Comparison of ENCODE assay signal across 1 cellular context in genomic region chr2:146807568-146808168, GRCh38.
TF ChIP-seq lines count a peak whose summit lies in the region.

No MANE protein-coding gene starts in this region.

TF ChIP-seq in GM12878, 131 proteins besides CTCF, POLR2A, EP300 and RAD21 (continued from another document):
- no peak for TF ChIP-seq E2F4 (IDR thresholded peaks at IDR 0.05; ENCODE audit: low read depth, low read length)
- TF ChIP-seq SMARCA5 (IDR thresholded peaks at IDR 0.05): 0 out of 2 replicates have a peak, but pooled peaks have one; percentile 10
- TF ChIP-seq IKZF2 (IDR thresholded peaks at IDR 0.05): peak; percentile 32 to 35; a peak in 1 of 4 replicates
- TF ChIP-seq DPF2 (IDR thresholded peaks at IDR 0.05): peak; percentile 38; the same call in 1 of the 2 replicates
- no peak for TF ChIP-seq ZBTB11 (CRISPR knock-in tag; IDR thresholded peaks at IDR 0.05)
- no peak for TF ChIP-seq CEBPZ (IDR thresholded peaks at IDR 0.05; ENCODE audit: low read depth, low read length)
- no peak for TF ChIP-seq SREBF2 (IDR thresholded peaks at IDR 0.05; ENCODE audit: low read length)
- TF ChIP-seq IKZF1 (conservative IDR thresholded peaks at IDR 0.05): peak; percentile 88
- no peak for TF ChIP-seq PBX3 (IDR thresholded peaks at IDR 0.05; ENCODE audit: insufficient replicate concordance, low read depth, low read length)
- TF ChIP-seq ZNF384 (IDR thresholded peaks at IDR 0.05; ENCODE audit: borderline replicate concordance, low read depth, low read length): no peak
- TF ChIP-seq NBN (IDR thresholded peaks at IDR 0.05): no peak
- peak; percentile 46; the same call in 1 of the 2 replicates for TF ChIP-seq GATAD2B (conservative IDR thresholded peaks at IDR 0.05; ENCODE audit: low read depth)
- TF ChIP-seq ZNF687 (IDR thresholded peaks at IDR 0.05): 0 out of 2 replicates have a peak, but pooled peaks have one; percentile 25
- no peak for TF ChIP-seq SMAD5 (IDR thresholded peaks at IDR 0.05; ENCODE audit: low read depth)
- TF ChIP-seq RELB (IDR thresholded peaks at IDR 0.05; ENCODE audit: low read depth): peak; percentile 55; the same call in 1 of the 2 replicates
- no peak for TF ChIP-seq SMC3 (IDR thresholded peaks at IDR 0.05; ENCODE audit: borderline replicate concordance, low read length)
TF ChIP-seq in GM12878: peak in this region for 9.
